ENCODE assay signal across 23 cellular contexts in genomic region chr5:63961125-63961597, GRCh38. TPM values are rescaled to one million over a fixed set of nuclear protein-coding genes. Genes with fewer than 3 reads are reported as not detected.
A peak's percentile ranks its signal among the peaks of the same experiment; 100 is the strongest.
DNase-seq lines count a peak whose midpoint lies in the region; ATAC-seq and TF ChIP-seq lines count a peak whose summit lies in the region.
"Had no signal": no experiment of that assay in that cellular context is flagged by ENCODE, and none has a peak within 500 bp of the region (broad histone marks: within the 10 kb centered on the region; RNA-seq: fewer than 3 reads in every experiment).

No MANE protein-coding gene starts in this region.

- peaks cover 26% of the 10 kb centered on the region for H3K4me1 Mint-ChIP-seq in brain
- H3K4me1 Mint-ChIP-seq: activated naive CD8-positive, alpha-beta T cell treated with anti-CD3 and anti-CD28 coated beads for 36 hours had no signal

- H3K4me3 Mint-ChIP-seq in brain: peak overlapping the region; percentile 61 to 84 (median 81)
- H3K4me3 Mint-ChIP-seq: activated CD4-positive, alpha-beta memory T cell treated with anti-CD3 and anti-CD28 coated beads for 36 hours; activated naive CD8-positive, alpha-beta T cell treated with anti-CD3 and anti-CD28 coated beads for 36 hours had no signal

- H3K27ac ChIP-seq in caudate nucleus (ENCODE audit: low read depth, low read length): no peak overlapping the region
- H3K27ac ChIP-seq: BLaER1 treated with 17β-estradiol and CSF1 and Interleukin-3, amounts not matched to agents 10 nM and 100 nM had no signal

- TF ChIP-seq CTCF in GM10248 (IDR thresholded peaks at IDR 0.05; ENCODE audit: control extremely low read depth, extremely low read depth, low read depth, missing control alignments): no peak
- TF ChIP-seq CTCF in brain (conservative IDR thresholded peaks at IDR 0.05): no peak

- peak; percentile 5 for DNase-seq in GM10248 (ENCODE audit: extremely low spot score)
- DNase-seq in retina: peak; percentile 45
- DNase-seq in ecto neural progenitor cell (ENCODE audit: low spot score): no peak
- DNase-seq in caudate nucleus (lab: John Stamatoyannopoulos, UW): no peak
- DNase-seq in OCI-M2 (lab: John Stamatoyannopoulos, UW; ENCODE audit: unreplicated experiment): no peak
- DNase-seq: activated CD4-positive, alpha-beta memory T cell treated with anti-CD3 and anti-CD28 coated beads for 36 hours; activated naive CD8-positive, alpha-beta T cell treated with anti-CD3 and anti-CD28 coated beads for 36 hours; Caco-2; cerebellar nuclear complex; DND-41; effector CD8-positive, alpha-beta T cell; erythroblast; foreskin fibroblast; kidney glomerular epithelial cell; NCI-H1092; NCI-H187 treated with DMSO at 0.1 percent for 48 hours; small intestine; stimulated activated CD4-positive, alpha-beta T cell treated with anti-CD3 and anti-CD28 coated beads, Interleukin-2, amount 100 ng/mL, for 24 hours had no signal

- CTCF ChIA-PET in GM10248 (lab: Yijun Ruan, JAX): no interaction called here

- ATAC-seq in GM18909 (IDR thresholded peaks at IDR 0.05; ENCODE audit: poor library complexity, unreplicated experiment): no peak
- ATAC-seq: activated CD4-positive, CD25-positive, alpha-beta regulatory T cell treated with anti-CD3 and anti-CD28 coated beads, Interleukin-2, amount 50 U/mL, for 24 hours had no signal

- peaks cover 0 to 8% (median 3%) of the 10 kb centered on the region in 5 experiments for H3K9me3 Mint-ChIP-seq in brain

- no peaks in the 10 kb centered on the region for H3K9me3 ChIP-seq in iPS-18c (ENCODE audit: control insufficient read depth, insufficient read depth, low read length)
- H3K9me3 ChIP-seq: Caco-2 had no signal

- H3K27me3 Mint-ChIP-seq in brain: peaks cover 61% of the 10 kb centered on the region

- POLR2A ChIA-PET in GM10248 (lab: Yijun Ruan, JAX): no interaction called here

- H3K27ac Mint-ChIP-seq in brain: peak overlapping the region in 1 of 5 experiments; percentile 66
- H3K27ac Mint-ChIP-seq: activated CD4-positive, alpha-beta memory T cell treated with anti-CD3 and anti-CD28 coated beads for 36 hours; activated naive CD8-positive, alpha-beta T cell treated with anti-CD3 and anti-CD28 coated beads for 36 hours had no signal

- H3K4me3 ChIP-seq in iPS-18c (ENCODE audit: insufficient read depth, low read depth, low read length): peak overlapping the region; percentile 53
- H3K4me3 ChIP-seq: BLaER1 treated with 17β-estradiol and CSF1 and Interleukin-3, amounts not matched to agents 10 nM and 100 nM had no signal

- H3K36me3 Mint-ChIP-seq in brain: no peaks in the 10 kb centered on the region

RNA-seq across cellular contexts. Expression of gene HTR1A, which starts 1.1 kb away (rescaled TPM):
- 0.24 TPM for polyA plus RNA-seq in brain (ENCODE audit: insufficient read depth, low read depth, low replicate concordance)
- polyA plus RNA-seq: small intestine had no signal

Comparison
In these comparisons a context has a peak if more than half of its experiments do, and no peak if none do; other contexts are left out.
1. DNase-seq: peak in GM10248 (single experiment) and retina (single experiment); none in ecto neural progenitor cell (single experiment), caudate nucleus (0 of 61) and OCI-M2 (single experiment).